27 cellular contexts compared by ENCODE assay signal in genomic region chr3:133538154-133538553, GRCh38.
"Had no signal": no experiment of that assay in that cellular context is flagged by ENCODE, and none has a peak within 500 bp of the region (broad histone marks: within the 10 kb centered on the region; RNA-seq: fewer than 3 reads in every experiment).

No MANE protein-coding gene starts in this region.

- H3K27ac ChIP-seq: colonic mucosa, epithelial cell of prostate, esophagus squamous epithelium, gastrocnemius medialis, heart right ventricle, left lung, lower lobe of right lung had no signal

- H3K4me1 Mint-ChIP-seq: endodermal cell had no signal

- DNase-seq: colonic mucosa; cortex of kidney; effector CD8-positive, alpha-beta T cell; effector memory CD8-positive, alpha-beta T cell; endodermal cell; erythroblast; esophagus squamous epithelium; foreskin fibroblast; foreskin melanocyte; gastrocnemius medialis; glutamatergic neuron; head of caudate nucleus; heart right ventricle; hippocampal formation; left cardiac atrium; left lung; left ventricle myocardium superior; lower lobe of right lung; mesendoderm; midbrain; naive thymus-derived CD4-positive, alpha-beta T cell had no signal

- H3K27ac Mint-ChIP-seq: dendritic cell treated with granulocyte-macrophage colony-stimulating factor and Interleukin-4, amounts not matched to agents 40 ng/mL and 50 ng/mL, for 4 days; effector memory CD8-positive, alpha-beta T cell; endodermal cell; naive thymus-derived CD4-positive, alpha-beta T cell had no signal

- H3K36me3 Mint-ChIP-seq: naive thymus-derived CD4-positive, alpha-beta T cell had no signal

- H3K4me3 Mint-ChIP-seq: dendritic cell treated with granulocyte-macrophage colony-stimulating factor and Interleukin-4, amounts not matched to agents 40 ng/mL and 50 ng/mL, for 4 days; effector memory CD8-positive, alpha-beta T cell; endodermal cell; naive thymus-derived CD4-positive, alpha-beta T cell had no signal

- H3K4me1 ChIP-seq: colonic mucosa had no signal

- H3K36me3 ChIP-seq: colonic mucosa, esophagus squamous epithelium, gastrocnemius medialis, heart right ventricle, left lung, lower lobe of right lung had no signal

- H3K9me3 Mint-ChIP-seq: dendritic cell treated with granulocyte-macrophage colony-stimulating factor and Interleukin-4, amounts not matched to agents 40 ng/mL and 50 ng/mL, for 4 days; effector memory CD8-positive, alpha-beta T cell; endodermal cell had no signal

- ATAC-seq: effector memory CD8-positive, alpha-beta T cell; esophagus mucosa; gastrocnemius medialis; heart right ventricle; left cardiac atrium; left lung; left ventricle myocardium superior; lower lobe of right lung; naive thymus-derived CD4-positive, alpha-beta T cell had no signal

- H3K9me3 ChIP-seq: colonic mucosa, esophagus squamous epithelium, gastrocnemius medialis, lower lobe of right lung had no signal

- FAIRE-seq: endometrium, islet of Langerhans, keratinocyte had no signal

- H3K27me3 Mint-ChIP-seq: dendritic cell treated with granulocyte-macrophage colony-stimulating factor and Interleukin-4, amounts not matched to agents 40 ng/mL and 50 ng/mL, for 4 days; naive thymus-derived CD4-positive, alpha-beta T cell had no signal

- H3K27me3 ChIP-seq: colonic mucosa, esophagus squamous epithelium, gastrocnemius medialis, heart right ventricle, left lung had no signal

- H3K4me3 ChIP-seq: colonic mucosa, esophagus squamous epithelium, gastrocnemius medialis, heart right ventricle, left lung, lower lobe of right lung had no signal
